Comparison of ENCODE assay signal across 1 cellular context in genomic region chr15:90265271-90266060, GRCh38.
TF ChIP-seq lines count a peak whose summit lies in the region.

A gene with protein sequence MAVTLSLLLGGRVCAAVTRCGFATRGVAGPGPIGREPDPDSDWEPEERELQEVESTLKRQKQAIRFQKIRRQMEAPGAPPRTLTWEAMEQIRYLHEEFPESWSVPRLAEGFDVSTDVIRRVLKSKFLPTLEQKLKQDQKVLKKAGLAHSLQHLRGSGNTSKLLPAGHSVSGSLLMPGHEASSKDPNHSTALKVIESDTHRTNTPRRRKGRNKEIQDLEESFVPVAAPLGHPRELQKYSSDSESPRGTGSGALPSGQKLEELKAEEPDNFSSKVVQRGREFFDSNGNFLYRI (plus strand): TSS chr15:90265672. CDS start chr15:90265713, 41 bp downstream.

TF ChIP-seq in HEK293, 187 proteins besides CTCF, POLR2A, EP300 and RAD21 (continued from another document and continues in another):
- TF ChIP-seq TSHZ1 (tag by site-specific recombination; IDR thresholded peaks at IDR 0.05; ENCODE audit: borderline replicate concordance) (peak; percentile 4; the same call in 1 of the 2 replicates), ZNF2 (tag by site-specific recombination; IDR thresholded peaks at IDR 0.05) (0 out of 2 replicates have a peak, but pooled peaks have one; percentile 17), ZNF362 (tag by site-specific recombination; IDR thresholded peaks at IDR 0.05) (no peak), KLF9 (tag by site-specific recombination; IDR thresholded peaks at IDR 0.05; ENCODE audit: low read depth) (peak; percentile 84), ZNF623 (tag by site-specific recombination; IDR thresholded peaks at IDR 0.05) (0 out of 2 replicates have a peak, but pooled peaks have one; percentile 22), ZNF529 (tag by site-specific recombination; IDR thresholded peaks at IDR 0.05; ENCODE audit: insufficient replicate concordance) (no peak), ZBTB21 (tag by site-specific recombination; IDR thresholded peaks at IDR 0.05) (peak; percentile 33), ZNF660 (tag by site-specific recombination; IDR thresholded peaks at IDR 0.05) (peak; percentile 66), GLIS2 (tag by site-specific recombination; IDR thresholded peaks at IDR 0.05) (peak; percentile 91), ZNF768 (tag by site-specific recombination; IDR thresholded peaks at IDR 0.05) (no peak), ZNF366 (tag by site-specific recombination; conservative IDR thresholded peaks at IDR 0.05) (no peak), WT1 (tag by site-specific recombination; IDR thresholded peaks at IDR 0.05) (peak; percentile 46), ZNF416 (tag by site-specific recombination; IDR thresholded peaks at IDR 0.05) (no peak), ZNF658 (tag by site-specific recombination; IDR thresholded peaks at IDR 0.05) (no peak), ZNF248 (tag by site-specific recombination; IDR thresholded peaks at IDR 0.05) (no peak), ZNF560 (tag by site-specific recombination; IDR thresholded peaks at IDR 0.05; ENCODE audit: borderline replicate concordance) (no peak), ZNF148 (tag by site-specific recombination; IDR thresholded peaks at IDR 0.05; ENCODE audit: borderline replicate concordance) (no peak), IKZF3 (tag by site-specific recombination; IDR thresholded peaks at IDR 0.05) (no peak), ZNF645 (tag by site-specific recombination; IDR thresholded peaks at IDR 0.05) (no peak), ZNF292 (tag by site-specific recombination; IDR thresholded peaks at IDR 0.05; ENCODE audit: borderline replicate concordance, low read depth) (no peak), EGR2 (tag by site-specific recombination; IDR thresholded peaks at IDR 0.05; ENCODE audit: low read depth) (no peak), ZNF324 (tag by site-specific recombination; IDR thresholded peaks at IDR 0.05) (peak; percentile 55), ZNF791 (tag by site-specific recombination; IDR thresholded peaks at IDR 0.05) (no peak), YY1 (tag by site-specific recombination; IDR thresholded peaks at IDR 0.05) (peak; percentile 82), ZNF501 (tag by site-specific recombination; IDR thresholded peaks at IDR 0.05) (peak; percentile 95), ZNF521 (tag by site-specific recombination; IDR thresholded peaks at IDR 0.05) (no peak), ZNF404 (tag by site-specific recombination; IDR thresholded peaks at IDR 0.05) (no peak), ZNF585B (tag by site-specific recombination; IDR thresholded peaks at IDR 0.05) (no peak), ZNF549 (tag by site-specific recombination; IDR thresholded peaks at IDR 0.05) (no peak), ZNF510 (tag by site-specific recombination; IDR thresholded peaks at IDR 0.05; ENCODE audit: insufficient replicate concordance) (no peak), ZNF140 (tag by site-specific recombination; IDR thresholded peaks at IDR 0.05) (no peak), ZNF16 (tag by site-specific recombination; IDR thresholded peaks at IDR 0.05; ENCODE audit: low read depth) (no peak), KLF8 (tag by site-specific recombination; IDR thresholded peaks at IDR 0.05) (peak; percentile 89), SP3 (tag by site-specific recombination; IDR thresholded peaks at IDR 0.05) (peak; percentile 94), ZNF112 (tag by site-specific recombination; IDR thresholded peaks at IDR 0.05) (no peak), ZBTB49 (tag by site-specific recombination; IDR thresholded peaks at IDR 0.05; ENCODE audit: low read depth) (no peak), ZNF701 (tag by site-specific recombination; IDR thresholded peaks at IDR 0.05) (no peak), ZBTB8A (tag by site-specific recombination; IDR thresholded peaks at IDR 0.05) (peak; percentile 81), ZFHX2 (tag by site-specific recombination; conservative IDR thresholded peaks at IDR 0.05) (no peak), ZNF274 (IDR thresholded peaks at IDR 0.05; ENCODE audit: low read length) (no peak), ZNF274 (tag by site-specific recombination; IDR thresholded peaks at IDR 0.05; ENCODE audit: borderline replicate concordance) (no peak), SCRT1 (tag by site-specific recombination; IDR thresholded peaks at IDR 0.05; ENCODE audit: borderline replicate concordance) (no peak), ZNF423 (tag by site-specific recombination; IDR thresholded peaks at IDR 0.05) (no peak), ZNF830 (tag by site-specific recombination; IDR thresholded peaks at IDR 0.05; ENCODE audit: low read depth) (no peak), ZNF26 (tag by site-specific recombination; IDR thresholded peaks at IDR 0.05) (no peak), ZNF350 (tag by site-specific recombination; IDR thresholded peaks at IDR 0.05) (no peak), ZNF266 (tag by site-specific recombination; IDR thresholded peaks at IDR 0.05; ENCODE audit: low read depth) (no peak), HOXD13 (CRISPR knock-in tag; IDR thresholded peaks at IDR 0.05; ENCODE audit: borderline replicate concordance) (no peak), ZNF394 (tag by site-specific recombination; IDR thresholded peaks at IDR 0.05; ENCODE audit: borderline replicate concordance) (no peak), REPIN1 (tag by site-specific recombination; IDR thresholded peaks at IDR 0.05; ENCODE audit: low read depth) (no peak)
- TF ChIP-seq, protein P1, sequence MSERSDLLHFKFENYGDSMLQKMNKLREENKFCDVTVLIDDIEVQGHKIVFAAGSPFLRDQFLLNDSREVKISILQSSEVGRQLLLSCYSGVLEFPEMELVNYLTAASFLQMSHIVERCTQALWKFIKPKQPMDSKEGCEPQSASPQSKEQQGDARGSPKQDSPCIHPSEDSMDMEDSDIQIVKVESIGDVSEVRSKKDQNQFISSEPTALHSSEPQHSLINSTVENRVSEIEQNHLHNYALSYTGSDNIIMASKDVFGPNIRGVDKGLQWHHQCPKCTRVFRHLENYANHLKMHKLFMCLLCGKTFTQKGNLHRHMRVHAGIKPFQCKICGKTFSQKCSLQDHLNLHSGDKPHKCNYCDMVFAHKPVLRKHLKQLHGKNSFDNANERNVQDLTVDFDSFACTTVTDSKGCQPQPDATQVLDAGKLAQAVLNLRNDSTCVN (tag by site-specific recombination; optimal IDR thresholded peaks at IDR 0.05) = peak; percentile 67
- TF ChIP-seq, protein P2, sequence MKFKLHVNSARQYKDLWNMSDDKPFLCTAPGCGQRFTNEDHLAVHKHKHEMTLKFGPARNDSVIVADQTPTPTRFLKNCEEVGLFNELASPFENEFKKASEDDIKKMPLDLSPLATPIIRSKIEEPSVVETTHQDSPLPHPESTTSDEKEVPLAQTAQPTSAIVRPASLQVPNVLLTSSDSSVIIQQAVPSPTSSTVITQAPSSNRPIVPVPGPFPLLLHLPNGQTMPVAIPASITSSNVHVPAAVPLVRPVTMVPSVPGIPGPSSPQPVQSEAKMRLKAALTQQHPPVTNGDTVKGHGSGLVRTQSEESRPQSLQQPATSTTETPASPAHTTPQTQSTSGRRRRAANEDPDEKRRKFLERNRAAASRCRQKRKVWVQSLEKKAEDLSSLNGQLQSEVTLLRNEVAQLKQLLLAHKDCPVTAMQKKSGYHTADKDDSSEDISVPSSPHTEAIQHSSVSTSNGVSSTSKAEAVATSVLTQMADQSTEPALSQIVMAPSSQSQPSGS (tag by site-specific recombination; IDR thresholded peaks at IDR 0.05; ENCODE audit: low read depth) = 0 out of 2 replicates have a peak, but pooled peaks have one; percentile 24
- TF ChIP-seq, protein P3, sequence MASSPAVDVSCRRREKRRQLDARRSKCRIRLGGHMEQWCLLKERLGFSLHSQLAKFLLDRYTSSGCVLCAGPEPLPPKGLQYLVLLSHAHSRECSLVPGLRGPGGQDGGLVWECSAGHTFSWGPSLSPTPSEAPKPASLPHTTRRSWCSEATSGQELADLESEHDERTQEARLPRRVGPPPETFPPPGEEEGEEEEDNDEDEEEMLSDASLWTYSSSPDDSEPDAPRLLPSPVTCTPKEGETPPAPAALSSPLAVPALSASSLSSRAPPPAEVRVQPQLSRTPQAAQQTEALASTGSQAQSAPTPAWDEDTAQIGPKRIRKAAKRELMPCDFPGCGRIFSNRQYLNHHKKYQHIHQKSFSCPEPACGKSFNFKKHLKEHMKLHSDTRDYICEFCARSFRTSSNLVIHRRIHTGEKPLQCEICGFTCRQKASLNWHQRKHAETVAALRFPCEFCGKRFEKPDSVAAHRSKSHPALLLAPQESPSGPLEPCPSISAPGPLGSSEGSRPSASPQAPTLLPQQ (tag by site-specific recombination; IDR thresholded peaks at IDR 0.05) = peak; percentile 80
